In genomic region chr20:43492101-43492500, GRCh38 we compare ENCODE assay signal across 15 cellular contexts. TPM values are rescaled to one million over a fixed set of nuclear protein-coding genes. Genes with fewer than 3 reads are reported as not detected.
DNase-seq lines count a peak whose midpoint lies in the region; ATAC-seq, FAIRE-seq and TF ChIP-seq lines count a peak whose summit lies in the region.
"Had no signal": no experiment of that assay in that cellular context is flagged by ENCODE, and none has a peak within 500 bp of the region (broad histone marks: within the 10 kb centered on the region; RNA-seq: fewer than 3 reads in every experiment).

No MANE protein-coding gene starts in this region.

- H3K36me3 Mint-ChIP-seq in HFFc6 (ENCODE audit: low read depth) = no peaks in the 10 kb centered on the region

- FAIRE-seq in HTR-8/SVneo (lab: Jason Lieb, UNC) = peak; percentile 75

- peaks cover 6% of the 10 kb centered on the region; the same call in 1 of the 2 replicates for H3K4me1 Mint-ChIP-seq in HFFc6 (ENCODE audit: low read depth)

- peaks cover 24% of the 10 kb centered on the region for H3K27me3 Mint-ChIP-seq in HFFc6 (ENCODE audit: insufficient read depth)

- H3K4me3 Mint-ChIP-seq in HFFc6 = no peak overlapping the region

- no peak overlapping the region for H3K27ac Mint-ChIP-seq in HFFc6

- no peak for TF ChIP-seq CTCF in HFFc6 (IDR thresholded peaks at IDR 0.05)

- no peaks in the 10 kb centered on the region for H3K9me3 Mint-ChIP-seq in HFFc6

- DNase-seq in A172 (ENCODE audit: low spot score) (peak; percentile 13), HFFc6 (peak; percentile 35), HTR-8/SVneo (ENCODE audit: insufficient read length, low spot score) (no peak), MV-4-11 (lab: John Stamatoyannopoulos, UW) (no peak), SW480 (ENCODE audit: low spot score) (no peak)
- DNase-seq: activated CD4-positive, CD25-positive, alpha-beta regulatory T cell treated with anti-CD3 and anti-CD28 coated beads, Interleukin-2, amount 50 U/mL, for 72 hours; effector CD4-positive, alpha-beta T cell; GF-D8; midbrain; NCI-H2029; RPMI8226 had no signal

- ATAC-seq in GM18519 (IDR thresholded peaks at IDR 0.05; ENCODE audit: low FRiP score, unreplicated experiment) (peak; percentile 92), HG03045 (IDR thresholded peaks at IDR 0.05; ENCODE audit: unreplicated experiment) (no peak), GM19397 (IDR thresholded peaks at IDR 0.05; ENCODE audit: unreplicated experiment) (no peak)
- ATAC-seq: HCT116 had no signal

RNA-seq across cellular contexts. Expression of gene L3MBTL1, which starts 15.4 kb away (rescaled TPM):
- total RNA-seq in A172 (2014; rRNA removed; shearing (Covaris generic)) = 2.4 and 5.0 TPM in 2 replicates
- 1 to 10 TPM; 1.8 to 2.9 (median 2.3) TPM for total RNA-seq in HFFc6 (2021; fragmentation: NEBNext Ultra II Directional; extraction: Animal tissue kit (Norgen Biotek cat#: 25700))

RNA-seq across cellular contexts. Expression of gene SRSF6, which starts 34.4 kb away (rescaled TPM):
- total RNA-seq in A172 (2014; rRNA removed; shearing (Covaris generic)) = 50.6 and 60.8 TPM in 2 replicates
- 100 to 1,000 TPM; 141 to 157 (median 148) TPM for total RNA-seq in HFFc6 (2021; fragmentation: NEBNext Ultra II Directional; extraction: Animal tissue kit (Norgen Biotek cat#: 25700))

Comparison
In these comparisons a context has a peak if more than half of its experiments do, and no peak if none do; other contexts are left out.
1. DNase-seq: peak in A172 (single experiment) and HFFc6 (single experiment); none in HTR-8/SVneo (single experiment), MV-4-11 (single experiment) and SW480 (single experiment).